1 cellular context compared by ENCODE assay signal in the genomic region with DNA sequence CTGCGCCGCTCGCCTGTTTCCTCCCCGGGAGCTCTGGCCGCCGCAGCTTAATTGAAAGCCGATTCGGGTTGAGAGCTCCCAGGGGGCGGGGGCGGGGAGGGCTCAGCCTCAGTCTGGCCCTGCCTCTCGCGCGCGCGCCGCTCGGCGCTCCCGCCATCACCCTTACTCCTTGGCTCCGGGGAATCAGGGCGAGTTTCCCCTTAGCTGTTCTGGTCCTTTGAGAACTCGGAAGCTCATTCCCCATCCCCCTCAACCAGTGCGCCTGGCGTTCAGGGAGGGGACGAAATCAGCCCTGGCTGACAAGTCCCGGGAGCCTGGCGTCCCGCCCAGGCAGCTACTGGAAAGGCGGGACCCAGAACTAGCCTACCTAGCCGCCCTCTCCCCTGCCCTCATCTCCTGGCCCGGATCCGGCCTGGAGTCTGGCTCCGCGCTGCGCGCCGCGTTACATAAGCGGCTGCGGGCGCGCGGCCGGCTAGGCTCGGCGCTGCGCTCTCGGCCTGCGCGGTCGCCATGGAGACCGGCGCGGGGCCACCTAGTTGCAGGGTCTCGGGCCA.
TF ChIP-seq lines count a peak whose summit lies in the region.

No MANE protein-coding gene starts in this region.

TF ChIP-seq in H1, 55 proteins besides CTCF, POLR2A, EP300 and RAD21:
- no peak for TF ChIP-seq CBX5 (IDR thresholded peaks at IDR 0.05; ENCODE audit: low read depth, low read length)
- TF ChIP-seq GABPA (IDR thresholded peaks at IDR 0.05; ENCODE audit: borderline replicate concordance, insufficient read depth, low read length): peak; percentile 62; the same call in 1 of the 2 replicates
- peak; percentile 62 for TF ChIP-seq KDM4A (IDR thresholded peaks at IDR 0.05; ENCODE audit: low read depth, low read length, severe bottlenecking)
- no peak for TF ChIP-seq RFX5 (IDR thresholded peaks at IDR 0.05; ENCODE audit: borderline replicate concordance, low read depth, low read length)
- TF ChIP-seq RBBP5 (IDR thresholded peaks at IDR 0.05; ENCODE audit: borderline replicate concordance, low read depth, low read length): peak; percentile 69; the same call in 1 of the 2 replicates
- no peak for TF ChIP-seq NRF1 (IDR thresholded peaks at IDR 0.05; ENCODE audit: low read depth, low read length)
- TF ChIP-seq PHF8 (conservative IDR thresholded peaks at IDR 0.05; ENCODE audit: low read depth, low read length): no peak
- no peak for TF ChIP-seq GTF2F1 (IDR thresholded peaks at IDR 0.05; ENCODE audit: borderline replicate concordance, low read depth, low read length)
- peak; percentile 78; the same call in 1 of the 2 replicates for TF ChIP-seq TEAD4 (IDR thresholded peaks at IDR 0.05; ENCODE audit: low read depth, low read length)
- peak; percentile 47 for TF ChIP-seq SUZ12 (IDR thresholded peaks at IDR 0.05; ENCODE audit: low read length)
- no peak for TF ChIP-seq YY1 (IDR thresholded peaks at IDR 0.05; ENCODE audit: low read depth, low read length)
- peak; percentile 32 to 67; a peak in 2 of 4 replicates for TF ChIP-seq SIN3A (conservative IDR thresholded peaks at IDR 0.05 in 1 of 2, IDR thresholded peaks at IDR 0.05 in 1 of 2; ENCODE audit: low read depth in 1 of 2, low read length in 2 of 2)
- TF ChIP-seq ZNF274 (IDR thresholded peaks at IDR 0.05; ENCODE audit: borderline replicate concordance, extremely low read depth, low read length): no peak
- TF ChIP-seq KDM5A (IDR thresholded peaks at IDR 0.05; ENCODE audit: low read length): no peak
- TF ChIP-seq CHD1 (IDR thresholded peaks at IDR 0.05; ENCODE audit: low read depth, low read length): no peak
- TF ChIP-seq SP4 (IDR thresholded peaks at IDR 0.05; ENCODE audit: low read length): no peak
- TF ChIP-seq TBP (IDR thresholded peaks at IDR 0.05; ENCODE audit: low read depth, low read length): peak; percentile 15; the same call in 1 of the 2 replicates
- peak; percentile 70 for TF ChIP-seq ASH2L (IDR thresholded peaks at IDR 0.05; ENCODE audit: low read length)
- TF ChIP-seq TAF7 (optimal IDR thresholded peaks at IDR 0.05; ENCODE audit: borderline replicate concordance, low read depth, low read length): peak; percentile 12
- no peak for TF ChIP-seq EGR1 (IDR thresholded peaks at IDR 0.05; ENCODE audit: borderline replicate concordance, low read depth, low read length)
- TF ChIP-seq JUND (IDR thresholded peaks at IDR 0.05; ENCODE audit: low read length): no peak
- no peak for TF ChIP-seq MAFK (IDR thresholded peaks at IDR 0.05; ENCODE audit: low read depth, low read length)
- no peak for TF ChIP-seq NANOG (IDR thresholded peaks at IDR 0.05; ENCODE audit: insufficient read depth, low read depth, low read length, poor library complexity, severe bottlenecking)
TF ChIP-seq in H1: peak in this region for 9.
